Comparison of ENCODE assay signal across 6 cellular contexts in the genomic region with DNA sequence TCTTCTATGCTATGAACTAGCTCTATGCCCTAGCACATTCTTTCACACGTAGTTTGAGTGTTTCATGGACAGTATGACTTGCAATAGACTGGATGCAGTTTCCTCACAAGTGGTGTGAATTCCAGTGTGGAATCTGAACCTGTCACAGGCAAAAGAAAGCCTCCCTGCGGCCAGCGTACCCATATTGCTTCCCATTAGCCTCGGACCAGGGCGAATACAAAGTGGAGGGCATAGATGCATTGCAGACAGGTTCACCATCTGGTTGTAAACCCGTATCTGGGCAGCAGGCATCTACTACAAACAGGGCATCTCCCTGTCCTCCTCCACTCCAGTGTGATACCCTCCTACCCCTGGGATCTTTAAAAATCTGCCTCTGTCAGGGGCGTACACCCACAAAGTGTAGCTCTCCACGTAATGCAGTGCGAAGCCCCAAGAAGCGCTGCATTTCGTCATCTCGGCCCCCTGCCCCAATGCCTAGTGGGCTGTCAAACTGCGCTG. TPM values are rescaled to one million over a fixed set of nuclear protein-coding genes. Genes with fewer than 3 reads are reported as not detected.
DNase-seq lines count a peak whose midpoint lies in the region; TF ChIP-seq lines count a peak whose summit lies in the region.

No MANE protein-coding gene starts in this region.

- POLR2A ChIA-PET in Caco-2 (lab: Charles Lee): interaction anchor here (0.6 to 1.4 kb wide), 4 partner anchors 12 to 192 kb away, joined by 3 to 4 read pairs (median 4); a partner anchor contains a TSS

- no peaks in the 10 kb centered on the region for H3K27me3 Mint-ChIP-seq in Caco-2 (ENCODE audit: insufficient read depth, unreplicated experiment)
- peaks cover under 1 to 2% (median 1%) of the 10 kb centered on the region in 3 donors for H3K27me3 Mint-ChIP-seq in CD14-positive monocyte (ENCODE audit: low read depth in 3 of 3)

- BruUV-seq in Caco-2 (replicated peaks; lab: Mats Ljungman, UMichigan): TSS peak; percentile 96

- no peaks in the 10 kb centered on the region for H3K9me3 ChIP-seq in Caco-2
- H3K9me3 ChIP-seq in mononuclear cell (ENCODE audit: low read depth, low read length): no peaks in the 10 kb centered on the region

- H3K9me3 Mint-ChIP-seq in Caco-2 (ENCODE audit: unreplicated experiment): no peaks in the 10 kb centered on the region
- peaks cover 0 to 2% (median 0%) of the 10 kb centered on the region in 7 donors for H3K9me3 Mint-ChIP-seq in CD14-positive monocyte

- no peaks in the 10 kb centered on the region for H3K36me3 ChIP-seq in Caco-2 (ENCODE audit: control insufficient read depth, insufficient read depth, low read length)

- no peak overlapping the region for H3K4me3 Mint-ChIP-seq in Caco-2 (ENCODE audit: unreplicated experiment)
- peak overlapping the region in 1 of 2 donors; percentile 92 for H3K4me3 Mint-ChIP-seq in CD14-positive monocyte

- H3K4me1 ChIP-seq in Caco-2: peaks cover 10% of the 10 kb centered on the region; the same call in 1 of the 2 replicates
- peaks cover 34% of the 10 kb centered on the region for H3K4me1 ChIP-seq in mononuclear cell (ENCODE audit: insufficient read depth, low read length)

- H3K4me3 ChIP-seq in Caco-2 (ENCODE audit: low read depth, low read length) (peak overlapping the region; percentile 74), mononuclear cell (ENCODE audit: low read length) (peak overlapping the region; percentile 63)

- intact Hi-C loops in Caco-2 (cut with micrococcal nuclease; ENCODE audit: unreplicated experiment): loop anchor here (1.0 kb wide), 4 partner anchors 11 to 47 kb away; a partner anchor contains a TSS
- intact Hi-C loops in CD14-positive monocyte (cut with micrococcal nuclease): loop anchor here (1.0 to 2.0 kb wide), 3 partner anchors 13 to 25 kb away; a partner anchor contains a TSS

- CTCF ChIA-PET in Caco-2 (lab: Charles Lee): interaction anchor here (1.1 kb wide), 1 partner anchor 12 kb away, joined by 5 read pairs; no protein-coding TSS in a partner anchor

- TF ChIP-seq CTCF in Caco-2 (IDR thresholded peaks at IDR 0.05; ENCODE audit: insufficient read depth in 1 of 2, low read depth in 1 of 2, low read length in 1 of 2, severe bottlenecking in 1 of 2, unreplicated experiment in 1 of 2): no peak
- TF ChIP-seq CTCF in CD14-positive monocyte (IDR thresholded peaks at IDR 0.05): no peak

- H3K36me3 Mint-ChIP-seq in Caco-2 (ENCODE audit: insufficient read depth, unreplicated experiment) (peaks cover 6% of the 10 kb centered on the region), CD14-positive monocyte (peaks cover 8 to 12% of the 10 kb centered on the region in 2 donors)

- H3K27ac Mint-ChIP-seq in Caco-2 (ENCODE audit: unreplicated experiment): no peak overlapping the region
- peak overlapping the region in 1 of 7 donors; percentile 75 for H3K27ac Mint-ChIP-seq in CD14-positive monocyte

- H3K27me3 ChIP-seq in Caco-2 (replicated peaks; ENCODE audit: control insufficient read depth, insufficient read depth, low read length) (no peaks in the 10 kb centered on the region), mononuclear cell (ENCODE audit: insufficient read depth, low read length) (no peaks in the 10 kb centered on the region)

- DNase-seq in Caco-2: peak in 1 of 2 experiments; percentile 39
- peak; percentile 43 for DNase-seq in amniotic epithelial cell (ENCODE audit: low read depth)
- no peak for DNase-seq in NCI-H2196 treated with DMSO at 0.1 percent for 48 hours (lab: John Stamatoyannopoulos, UW; ENCODE audit: unreplicated experiment)
- no peak for DNase-seq in stimulated activated CD8-positive, alpha-beta memory T cell treated with anti-CD3 and anti-CD28 coated beads, Interleukin-4, amount 100 ng/mL, for 48 hours
- DNase-seq in CD14-positive monocyte (ENCODE audit: low spot score): no peak

- H3K4me1 Mint-ChIP-seq in Caco-2 (ENCODE audit: low read depth, unreplicated experiment): no peaks in the 10 kb centered on the region
- peaks cover 29% of the 10 kb centered on the region for H3K4me1 Mint-ChIP-seq in CD14-positive monocyte

RNA-seq across cellular contexts. Expression of a gene that starts 1.4 kb away (rescaled TPM):
- 44.8 and 47.8 TPM in 2 replicates for total RNA-seq in Caco-2 (2022)
- 36.0 TPM for total RNA-seq in mononuclear cell
- polyA plus RNA-seq in CD14-positive monocyte: under 1 TPM; 0.62 to 0.87 TPM

RNA-seq across cellular contexts. Expression of a gene that starts 12.8 kb away (rescaled TPM):
- total RNA-seq in Caco-2 (2022) (134 and 149 TPM in 2 replicates), mononuclear cell (35.2 TPM)
- 1 to 10 TPM; 2.3 to 3.4 TPM for polyA plus RNA-seq in CD14-positive monocyte

RNA-seq across cellular contexts. Expression of a gene that starts 25.3 kb away (rescaled TPM):
- total RNA-seq in Caco-2 (2022): 59.6 and 60.2 TPM in 2 replicates
- 13.1 TPM for total RNA-seq in mononuclear cell
- 10 to 100 TPM; 12.3 to 14.9 TPM for polyA plus RNA-seq in CD14-positive monocyte

RNA-seq across cellular contexts. Expression of a gene that starts 34.2 kb away (rescaled TPM):
- total RNA-seq in Caco-2 (2022) (2.8 and 2.9 TPM in 2 replicates), mononuclear cell (not detected)
- under 1 TPM; 0.35 to 0.38 TPM for polyA plus RNA-seq in CD14-positive monocyte

RNA-seq across cellular contexts. Expression of a gene that starts 34.7 kb away (rescaled TPM):
- total RNA-seq in Caco-2 (2022) (94.0 and 103 TPM in 2 replicates), mononuclear cell (8.7 TPM)
- polyA plus RNA-seq in CD14-positive monocyte: 10 to 100 TPM; 15.3 to 15.5 TPM
